8 cellular contexts compared by ENCODE assay signal in genomic region chr11:65791719-65792213, GRCh38. TPM values are rescaled to one million over a fixed set of nuclear protein-coding genes. Genes with fewer than 3 reads are reported as not detected.
DNase-seq lines count a peak whose midpoint lies in the region; ATAC-seq, FAIRE-seq and TF ChIP-seq lines count a peak whose summit lies in the region.

No MANE protein-coding gene starts in this region.

- DNase-seq in DMS79 (lab: John Stamatoyannopoulos, UW) (peak; percentile 65), GM20000 (ENCODE audit: low spot score) (peak; percentile 84), NCI-H2029 treated with DMSO at 0.1 percent for 48 hours (lab: John Stamatoyannopoulos, UW) (peak; percentile 73), frontal cortex (ENCODE audit: low spot score in 2 of 2) (no peak)
- DNase-seq in activated T-helper 9 cell treated with anti-CD3 and anti-CD28 coated beads, Interleukin-2, amount 50 U/mL, for 16 hours (ENCODE audit: low read depth): peak; percentile 53
- peak; percentile 51 to 63 for DNase-seq in stimulated activated CD4-positive, alpha-beta T cell treated with anti-CD3 and anti-CD28 coated beads, Interleukin-2, amount 100 ng/mL, for 24 hours

- ATAC-seq in GM21717 (IDR thresholded peaks at IDR 0.05; ENCODE audit: unreplicated experiment) (no peak), GM21737 (IDR thresholded peaks at IDR 0.05; ENCODE audit: unreplicated experiment) (no peak)

- FAIRE-seq in frontal cortex (lab: Jason Lieb, UNC): no peak

- TF ChIP-seq CTCF in GM20000 (IDR thresholded peaks at IDR 0.05; ENCODE audit: extremely low read depth, missing control alignments): no peak

RNA-seq across cellular contexts. Expression of gene OVOL1, which starts 4.9 kb away (rescaled TPM):
- total RNA-seq in frontal cortex: under 0.01 TPM

RNA-seq across cellular contexts. Expression of gene AP5B1, which starts 11.0 kb away (rescaled TPM):
- 4.1 TPM for total RNA-seq in frontal cortex

RNA-seq across cellular contexts. Expression of gene SNX32, which starts 42.0 kb away (rescaled TPM):
- 6.1 TPM for total RNA-seq in frontal cortex

Comparison
In these comparisons a context has a peak if more than half of its experiments do, and no peak if none do; other contexts are left out.
1. DNase-seq: peak in DMS79 (single experiment), GM20000 (single experiment), NCI-H2029 treated with DMSO at 0.1 percent for 48 hours (single experiment), activated T-helper 9 cell treated with anti-CD3 and anti-CD28 coated beads, Interleukin-2, amount 50 U/mL, for 16 hours (single experiment) and stimulated activated CD4-positive, alpha-beta T cell treated with anti-CD3 and anti-CD28 coated beads, Interleukin-2, amount 100 ng/mL, for 24 hours (2 of 2); none in frontal cortex (0 of 2).